14 cellular contexts compared by ENCODE assay signal in genomic region chr14:24259282-24260025, GRCh38. TPM values are rescaled to one million over a fixed set of nuclear protein-coding genes. Genes with fewer than 3 reads are reported as not detected.
DNase-seq lines count a peak whose midpoint lies in the region; ATAC-seq and TF ChIP-seq lines count a peak whose summit lies in the region.
"Had no signal": no experiment of that assay in that cellular context is flagged by ENCODE, and none has a peak within 500 bp of the region (broad histone marks: within the 10 kb centered on the region; RNA-seq: fewer than 3 reads in every experiment).

No MANE protein-coding gene starts in this region.

- no peaks in the 10 kb centered on the region for H3K27me3 Mint-ChIP-seq in immature natural killer cell (ENCODE audit: low read depth in 3 of 3)
- H3K27me3 Mint-ChIP-seq: stimulated activated naive CD8-positive, alpha-beta T cell treated with anti-CD3 and anti-CD28 coated beads, Interleukin-15, Interleukin-2, amounts not matched to agents 100 ng/mL and 50 ng/mL, for 24 hours had no signal

- H3K4me1 Mint-ChIP-seq in immature natural killer cell = no peaks in the 10 kb centered on the region

- H3K4me1 ChIP-seq in prostate gland (replicated peaks) (no peaks in the 10 kb centered on the region), gastrocnemius medialis (no peaks in the 10 kb centered on the region), sigmoid colon (no peaks in the 10 kb centered on the region)
- H3K4me1 ChIP-seq: HAP-1 had no signal

- no peaks in the 10 kb centered on the region for H3K27me3 ChIP-seq in prostate gland (replicated peaks; ENCODE audit: insufficient read depth)
- no peaks in the 10 kb centered on the region for H3K27me3 ChIP-seq in brain microvascular endothelial cell (replicated peaks)
- H3K27me3 ChIP-seq in gastrocnemius medialis = no peaks in the 10 kb centered on the region
- no peaks in the 10 kb centered on the region for H3K27me3 ChIP-seq in sigmoid colon

- H3K27ac ChIP-seq in prostate gland (peak overlapping the region; percentile 15 to 34), brain microvascular endothelial cell (no peak overlapping the region), gastrocnemius medialis (no peak overlapping the region), sigmoid colon (no peak overlapping the region)

- 61% methylated on average over 16 of the region's 16 CpGs for WGBS in prostate gland
- WGBS in sigmoid colon, 2 donors = 82 to 87% methylated on average over 16 of the region's 16 CpGs

- H3K9me3 Mint-ChIP-seq in immature natural killer cell = no peaks in the 10 kb centered on the region
- H3K9me3 Mint-ChIP-seq: stimulated activated naive CD8-positive, alpha-beta T cell treated with anti-CD3 and anti-CD28 coated beads, Interleukin-15, Interleukin-2, amounts not matched to agents 100 ng/mL and 50 ng/mL, for 24 hours had no signal

- TF ChIP-seq CTCF in prostate gland (IDR thresholded peaks at IDR 0.05) (no peak), brain microvascular endothelial cell (IDR thresholded peaks at IDR 0.05; ENCODE audit: low read depth, low read length, missing control alignments) (no peak), gastrocnemius medialis (IDR thresholded peaks at IDR 0.05 in 4 of 5, conservative IDR thresholded peaks at IDR 0.05 in 1 of 5) (no peak), sigmoid colon (IDR thresholded peaks at IDR 0.05) (no peak)

- H3K4me3 Mint-ChIP-seq in immature natural killer cell = no peak overlapping the region
- H3K4me3 Mint-ChIP-seq: stimulated activated naive CD8-positive, alpha-beta T cell treated with anti-CD3 and anti-CD28 coated beads, Interleukin-15, Interleukin-2, amounts not matched to agents 100 ng/mL and 50 ng/mL, for 24 hours had no signal

- no peak for TF ChIP-seq POLR2A in prostate gland (IDR thresholded peaks at IDR 0.05)
- TF ChIP-seq POLR2A in gastrocnemius medialis (IDR thresholded peaks at IDR 0.05) = no peak
- TF ChIP-seq POLR2A in sigmoid colon (IDR thresholded peaks at IDR 0.05) = no peak

- H3K36me3 ChIP-seq in prostate gland = no peaks in the 10 kb centered on the region
- H3K36me3 ChIP-seq in brain microvascular endothelial cell (replicated peaks) = no peaks in the 10 kb centered on the region
- no peaks in the 10 kb centered on the region for H3K36me3 ChIP-seq in gastrocnemius medialis
- no peaks in the 10 kb centered on the region for H3K36me3 ChIP-seq in sigmoid colon
- H3K36me3 ChIP-seq: HAP-1 had no signal

- in situ Hi-C loops in brain microvascular endothelial cell (cut with HindIII; ENCODE audit: low pct_ligation_motif_present, low sequenced_read_pairs) (no loop called here), gastrocnemius medialis (cut with MboI; ENCODE audit: low sequenced_read_pairs in 4 of 4) (no loop called here)

- intact Hi-C loops in prostate gland (cut with DNase I) = no loop called here
- intact Hi-C loops in gastrocnemius medialis (cut with DNase I; ENCODE audit: low total_unique reads) = no loop called here
- intact Hi-C loops in sigmoid colon (cut with DNase I) = no loop called here

- H3K36me3 Mint-ChIP-seq in immature natural killer cell = peaks cover 0 to 20% (median 6%) of the 10 kb centered on the region in 3 donors

- no peak overlapping the region for H3K4me3 ChIP-seq in prostate gland
- no peak overlapping the region for H3K4me3 ChIP-seq in brain microvascular endothelial cell (ENCODE audit: low read depth, low read length)
- no peak overlapping the region for H3K4me3 ChIP-seq in gastrocnemius medialis
- no peak overlapping the region for H3K4me3 ChIP-seq in sigmoid colon
- H3K4me3 ChIP-seq: HAP-1, mucosa of descending colon had no signal

- ATAC-seq in gastrocnemius medialis = no peak
- ATAC-seq: mucosa of descending colon, Panc1 had no signal

- H3K9me3 ChIP-seq in prostate gland (no peaks in the 10 kb centered on the region), gastrocnemius medialis (no peaks in the 10 kb centered on the region), sigmoid colon (no peaks in the 10 kb centered on the region)
- H3K9me3 ChIP-seq: HAP-1, mucosa of descending colon had no signal

- peak; percentile 90 for DNase-seq in GM03348 (ENCODE audit: low spot score)
- DNase-seq in astrocyte of the hippocampus (ENCODE audit: low read depth, low spot score) = peak; percentile 93
- peak; percentile 80 for DNase-seq in hepatic stellate cell (ENCODE audit: low spot score)
- DNase-seq in prostate gland (ENCODE audit: low spot score) = peak; percentile 29
- DNase-seq in brain microvascular endothelial cell = no peak
- DNase-seq in gastrocnemius medialis = no peak
- DNase-seq in immature natural killer cell = no peak
- no peak for DNase-seq in sigmoid colon
- DNase-seq: activated gamma-delta T cell, C1 segment of cervical spinal cord had no signal

- no peak overlapping the region for H3K27ac Mint-ChIP-seq in immature natural killer cell
- H3K27ac Mint-ChIP-seq: stimulated activated naive CD8-positive, alpha-beta T cell treated with anti-CD3 and anti-CD28 coated beads, Interleukin-15, Interleukin-2, amounts not matched to agents 100 ng/mL and 50 ng/mL, for 24 hours had no signal

- TF ChIP-seq EP300 in sigmoid colon (IDR thresholded peaks at IDR 0.05) = no peak

RNA-seq across cellular contexts. Expression of gene TGM1, which starts 3.5 kb away (rescaled TPM):
- total RNA-seq in prostate gland (10 to 100 TPM in 1 of 2 donors, 1 to 10 TPM in 1; 6.6 to 11.4 TPM), gastrocnemius medialis (under 1 TPM in 1 of 4 donors, not detected in 3; 0.20 TPM), sigmoid colon (1 to 10 TPM in 2 of 4 donors, under 1 TPM in 1, not detected in 1; 0.33 to 1.1 (median 1.1) TPM)
- polyA plus RNA-seq in immature natural killer cell (under 1 TPM in 1 of 3 donors, not detected in 2; 0.41 TPM), sigmoid colon (1 to 10 TPM in 1 of 3 donors, under 1 TPM in 2; 0.60 to 2.7 (median 0.69) TPM)

RNA-seq across cellular contexts. Expression of gene RABGGTA, which starts 11.9 kb away (rescaled TPM):
- total RNA-seq in prostate gland (10 to 100 TPM; 45.5 to 63.5 TPM), gastrocnemius medialis (10 to 100 TPM; 20.9 to 32.8 (median 28.0) TPM), sigmoid colon (10 to 100 TPM; 14.0 to 25.2 (median 20.0) TPM)
- polyA plus RNA-seq in immature natural killer cell (10 to 100 TPM; 23.3 to 52.0 (median 38.6) TPM), sigmoid colon (10 to 100 TPM; 27.3 to 32.4 (median 31.9) TPM)

RNA-seq across cellular contexts. Expression of gene TINF2, which starts 17.0 kb away (rescaled TPM):
- total RNA-seq in prostate gland = 10 to 100 TPM; 65.5 to 66.8 TPM
- 10 to 100 TPM; 41.4 to 77.1 (median 50.7) TPM for total RNA-seq in gastrocnemius medialis
- 100 to 1,000 TPM; 248 to 289 (median 249) TPM for polyA plus RNA-seq in immature natural killer cell
- total RNA-seq in sigmoid colon = 10 to 100 TPM; 36.6 to 55.3 (median 50.1) TPM
- polyA plus RNA-seq in sigmoid colon = 10 to 100 TPM; 41.4 to 54.1 (median 43.5) TPM

RNA-seq across cellular contexts. Expression of gene GMPR2, which starts 26.7 kb away (rescaled TPM):
- total RNA-seq in prostate gland (100 to 1,000 TPM in 1 of 2 donors, 10 to 100 TPM in 1; 54.5 to 106 TPM), gastrocnemius medialis (10 to 100 TPM; 15.4 to 44.8 (median 27.4) TPM), sigmoid colon (10 to 100 TPM; 44.3 to 63.9 (median 48.3) TPM)
- polyA plus RNA-seq in immature natural killer cell (100 to 1,000 TPM in 1 of 3 donors, 10 to 100 TPM in 2; 89.3 to 134 (median 96.0) TPM), sigmoid colon (10 to 100 TPM; 56.5 to 97.1 (median 58.9) TPM)

RNA-seq across cellular contexts. Expression of gene NEDD8, which starts 27.3 kb away (rescaled TPM):
- total RNA-seq in prostate gland (100 to 1,000 TPM; 114 to 185 TPM), gastrocnemius medialis (100 to 1,000 TPM; 141 to 178 (median 162) TPM), sigmoid colon (100 to 1,000 TPM; 104 to 217 (median 189) TPM)
- polyA plus RNA-seq in immature natural killer cell (100 to 1,000 TPM; 347 to 503 (median 373) TPM), sigmoid colon (100 to 1,000 TPM; 204 to 243 (median 221) TPM)

Comparison
In these comparisons a context has a peak if more than half of its experiments do, and no peak if none do; other contexts are left out.
1. DNase-seq: peak in GM03348 (single experiment), astrocyte of the hippocampus (single experiment), hepatic stellate cell (single experiment) and prostate gland (single experiment); none in brain microvascular endothelial cell (single experiment), gastrocnemius medialis (0 of 2), immature natural killer cell (0 of 3) and sigmoid colon (single experiment).
2. H3K27ac ChIP-seq: peak in prostate gland (2 of 2); none in brain microvascular endothelial cell (single experiment), gastrocnemius medialis (0 of 4) and sigmoid colon (0 of 4).